Comparison of ENCODE assay signal across 19 cellular contexts in genomic region chr5:108739906-108740305, GRCh38. TPM values are rescaled to one million over a fixed set of nuclear protein-coding genes. Genes with fewer than 3 reads are reported as not detected.
A peak's percentile ranks its signal among the peaks of the same experiment; 100 is the strongest.
DNase-seq lines count a peak whose midpoint lies in the region; ATAC-seq and TF ChIP-seq lines count a peak whose summit lies in the region.
"Had no signal": no experiment of that assay in that cellular context is flagged by ENCODE, and none has a peak within 500 bp of the region (broad histone marks: within the 10 kb centered on the region; RNA-seq: fewer than 3 reads in every experiment).

No MANE protein-coding gene starts in this region.

- H3K4me1 ChIP-seq in GM23248 (ENCODE audit: insufficient read depth) (peaks cover 12% of the 10 kb centered on the region), SK-N-SH (ENCODE audit: control insufficient read depth in 1 of 2, insufficient read depth in 2 of 2, low read depth in 1 of 2, low read length in 1 of 2) (no peaks in the 10 kb centered on the region; a peak in 1 of 4 replicates)
- H3K4me1 ChIP-seq: BLaER1 had no signal

- H3K79me2 ChIP-seq in GM23248 (ENCODE audit: insufficient read depth) (no peaks in the 10 kb centered on the region), SK-N-SH (ENCODE audit: insufficient read depth) (no peaks in the 10 kb centered on the region)

- 62 to 65% methylated on average over 5 of the region's 5 CpGs for WGBS in GM23248 (ENCODE audit: low coverage in 1 of 2, low lambda C conversion rate in 2 of 2, missing lambda C conversion rate in 2 of 2), 2 experiments
- WGBS in SK-N-SH (ENCODE audit: low lambda C conversion rate), result 42% methylated on average over 5 of the region's 5 CpGs

- H3K4me3 ChIP-seq in GM23248, result no peak overlapping the region
- H3K4me3 ChIP-seq in SK-N-SH (ENCODE audit: low read depth in 2 of 2, low read length in 1 of 2), result no peak overlapping the region
- no peak overlapping the region for H3K4me3 ChIP-seq in fibroblast of the aortic adventitia (ENCODE audit: low read depth, low read length)
- H3K4me3 ChIP-seq: BLaER1, GM12878 had no signal

- H3K4me2 ChIP-seq in GM23248 (ENCODE audit: unreplicated experiment), result no peak overlapping the region
- H3K4me2 ChIP-seq in SK-N-SH, result no peak overlapping the region
- H3K4me2 ChIP-seq: BLaER1 had no signal

- CTCF ChIA-PET in SK-N-SH (lab: Yijun Ruan, JAX), result no interaction called here

- no peaks in the 10 kb centered on the region for H3K36me3 ChIP-seq in GM23248 (ENCODE audit: low read depth)
- H3K36me3 ChIP-seq in SK-N-SH (replicated peaks in 1 of 2; ENCODE audit: control insufficient read depth in 1 of 2, insufficient read depth in 2 of 2, low read length in 1 of 2), result no peaks in the 10 kb centered on the region
- H3K36me3 ChIP-seq: BLaER1 had no signal

- H3K9me2 ChIP-seq in GM23248 (ENCODE audit: insufficient read depth) (no peaks in the 10 kb centered on the region), SK-N-SH (no peaks in the 10 kb centered on the region)

- no peak overlapping the region for H3K4me3 Mint-ChIP-seq in type B pancreatic cell
- H3K4me3 Mint-ChIP-seq: CD4-positive, CD25-positive, alpha-beta regulatory T cell; CD8-positive, alpha-beta T cell; H9 had no signal

- no peak for TF ChIP-seq EP300 in SK-N-SH (IDR thresholded peaks at IDR 0.05; ENCODE audit: borderline replicate concordance in 1 of 2, low read depth in 1 of 2, low read length in 1 of 2)

- H2AFZ ChIP-seq in GM23248 (0 out of 2 replicates have a peak overlapping the region, but pooled peaks have one; percentile 7), SK-N-SH (ENCODE audit: low read depth) (no peak overlapping the region)

- H3K9me3 Mint-ChIP-seq in type B pancreatic cell, result no peaks in the 10 kb centered on the region
- H3K9me3 Mint-ChIP-seq: CD8-positive, alpha-beta T cell had no signal

- TF ChIP-seq CTCF in SK-N-SH (IDR thresholded peaks at IDR 0.05) (no peak), fibroblast of the aortic adventitia (IDR thresholded peaks at IDR 0.05; ENCODE audit: insufficient read depth, low read length) (no peak), type B pancreatic cell (conservative IDR thresholded peaks at IDR 0.05) (no peak)

- POLR2A ChIA-PET in SK-N-SH (lab: Yijun Ruan, JAX), result no interaction called here

- no peak for TF ChIP-seq RAD21 in SK-N-SH (IDR thresholded peaks at IDR 0.05; ENCODE audit: low read length)

- no peak overlapping the region for H3K9ac ChIP-seq in GM23248
- no peak overlapping the region for H3K9ac ChIP-seq in SK-N-SH
- H3K9ac ChIP-seq: BLaER1 had no signal

- peaks cover 6% of the 10 kb centered on the region for H3K4me1 Mint-ChIP-seq in type B pancreatic cell (ENCODE audit: unreplicated experiment)
- H3K4me1 Mint-ChIP-seq: CD4-positive, CD25-positive, alpha-beta regulatory T cell had no signal

- no peaks in the 10 kb centered on the region for H4K20me1 ChIP-seq in GM23248 (ENCODE audit: insufficient read depth)
- no peaks in the 10 kb centered on the region for H4K20me1 ChIP-seq in SK-N-SH (ENCODE audit: insufficient read depth)
- H4K20me1 ChIP-seq: BLaER1 had no signal

- H3K27ac ChIP-seq in GM23248, result no peak overlapping the region
- no peak overlapping the region for H3K27ac ChIP-seq in SK-N-SH (ENCODE audit: low read depth in 2 of 2, low read length in 1 of 2)
- H3K27ac ChIP-seq: BLaER1, C4-2B had no signal

- H3K27me3 Mint-ChIP-seq in type B pancreatic cell, result no peaks in the 10 kb centered on the region

- H3K27me3 ChIP-seq in GM23248 (replicated peaks; ENCODE audit: insufficient read depth) (no peaks in the 10 kb centered on the region), SK-N-SH (ENCODE audit: insufficient read depth) (no peaks in the 10 kb centered on the region)
- H3K27me3 ChIP-seq: BLaER1 had no signal

- peak overlapping the region; percentile 23 for H3K27ac Mint-ChIP-seq in type B pancreatic cell
- H3K27ac Mint-ChIP-seq: CD4-positive, CD25-positive, alpha-beta regulatory T cell; CD8-positive, alpha-beta T cell; H9 had no signal

- no peaks in the 10 kb centered on the region for H3K9me3 ChIP-seq in GM23248 (ENCODE audit: low read depth)
- no peaks in the 10 kb centered on the region for H3K9me3 ChIP-seq in SK-N-SH
- H3K9me3 ChIP-seq: BLaER1, Caco-2 had no signal

- in situ Hi-C loops in GM23248 (cut with MboI), result no loop called here

- no peak for ATAC-seq in HG03378 (IDR thresholded peaks at IDR 0.05; ENCODE audit: unreplicated experiment)
- ATAC-seq in GM19467 (IDR thresholded peaks at IDR 0.05; ENCODE audit: unreplicated experiment), result no peak
- ATAC-seq: CD8-positive, alpha-beta T cell; GM12878; HCT116 had no signal

- H3F3A ChIP-seq in GM23248 (ENCODE audit: insufficient read depth) (peaks cover 11% of the 10 kb centered on the region; the same call in 1 of the 2 replicates), SK-N-SH (replicated peaks; ENCODE audit: insufficient read depth) (no peaks in the 10 kb centered on the region)

- no peaks in the 10 kb centered on the region for H3K36me3 Mint-ChIP-seq in type B pancreatic cell
- H3K36me3 Mint-ChIP-seq: CD4-positive, CD25-positive, alpha-beta regulatory T cell; CD8-positive, alpha-beta T cell had no signal

- no peak for DNase-seq in GM23248
- DNase-seq in SK-N-SH, result no peak
- DNase-seq in fibroblast of the aortic adventitia (ENCODE audit: low read depth), result peak; percentile 30
- DNase-seq in type B pancreatic cell (ENCODE audit: extremely low spot score, unreplicated experiment), result no peak
- DNase-seq in RPMI8226, result no peak
- DNase-seq: Caco-2; CD4-positive, CD25-positive, alpha-beta regulatory T cell; CD8-positive, alpha-beta T cell; DMS153; DMS79; EL; GDM1; H9 had no signal

TF ChIP-seq in SK-N-SH, 30 proteins besides CTCF, POLR2A, EP300 and RAD21:
- TF ChIP-seq GATA2 (CRISPR knock-in tag; IDR thresholded peaks at IDR 0.05) (no peak), TAF1 (IDR thresholded peaks at IDR 0.05; ENCODE audit: borderline replicate concordance, low read depth, low read length) (no peak), TCF12 (IDR thresholded peaks at IDR 0.05) (peak; percentile 33; the same call in 1 of the 2 replicates), TEAD4 (IDR thresholded peaks at IDR 0.05; ENCODE audit: borderline replicate concordance, insufficient read depth) (no peak)

RNA-seq across cellular contexts. Expression of gene FER, which starts 7.8 kb away (rescaled TPM):
- 16.6 and 26.8 TPM in 2 replicates for total RNA-seq in GM23248 (2014; rRNA removed; shearing (Covaris generic))
- 24.9 and 26.1 TPM in 2 replicates for polyA plus RNA-seq in GM23248 (2016; fragmentation: Nextera tagmentation; extraction: Ambion mirVana)
- 1.8 and 2.5 TPM in 2 replicates for polyA plus RNA-seq in SK-N-SH (2012; rRNA removed)
- 2.5 TPM in 2 replicates for polyA plus RNA-seq in SK-N-SH (2012; cell fraction: cytosol; rRNA removed)
- 2.5 and 5.6 TPM in 2 replicates for polyA plus RNA-seq in SK-N-SH (2012; cell fraction: nucleus; rRNA removed)
- total RNA-seq in fibroblast of the aortic adventitia (ENCODE audit: low replicate concordance), result 41.5 and 129 TPM in 2 replicates
- 26.3 and 29.7 TPM in 2 replicates for total RNA-seq in type B pancreatic cell (ENCODE audit: low replicate concordance)
